31 cellular contexts compared by ENCODE assay signal in genomic region chr11:47055534-47055933, GRCh38.
"Had no signal": no experiment of that assay in that cellular context is flagged by ENCODE, and none has a peak within 500 bp of the region (broad histone marks: within the 10 kb centered on the region; RNA-seq: fewer than 3 reads in every experiment).

No MANE protein-coding gene starts in this region.

- DNase-seq: activated CD4-positive, alpha-beta memory T cell treated with anti-CD3 and anti-CD28 coated beads, Interleukin-2, amount 10 ng/mL, durations not matched to agents 7 days and 5 days; activated CD4-positive, alpha-beta T cell treated with anti-CD3 and anti-CD28 coated beads for 1 hour; activated CD4-positive, alpha-beta T cell treated with anti-CD3 and anti-CD28 coated beads for 48 hours; activated CD4-positive, CD25-positive, alpha-beta regulatory T cell; activated CD8-positive, alpha-beta memory T cell treated with anti-CD3 and anti-CD28 coated beads for 24 hours; activated CD8-positive, alpha-beta memory T cell treated with anti-CD3 and anti-CD28 coated beads, Interleukin-2, amount 10 ng/mL, durations not matched to agents 7 days and 5 days; activated CD8-positive, alpha-beta memory T cell treated with anti-CD3 and anti-CD28 coated beads, Interleukin-2, amount 50 U/mL, for 48 hours; activated effector memory CD4-positive, alpha-beta T cell treated with Interleukin-2 at 50 U/mL for 16 hours; activated naive CD4-positive, alpha-beta T cell treated with anti-CD3 and anti-CD28 coated beads, Interleukin-2, amount 10 ng/mL, durations not matched to agents 7 days and 5 days; activated naive CD8-positive, alpha-beta T cell treated with anti-CD3 and anti-CD28 coated beads, Interleukin-2, amount 50 U/mL, for 24 hours; activated T-cell treated with anti-CD3 and anti-CD28 coated beads, Interleukin-2, amount 50 U/mL, for 48 hours; anterior cingulate cortex; Kasumi-1; NCI-H1048; NCI-H1105 treated with DMSO at 0.1 percent for 48 hours; NCI-H1436; NCI-H1694; NCI-H1930; NCI-H2081 treated with DMSO at 0.1 percent for 48 hours; NCI-H446 treated with DMSO at 0.1 percent for 48 hours; NCI-H524; NCI-H69; NK-92 treated with Interleukin-12 subunit alpha and Interleukin-12 subunit beta, amount 100 ng/mL, for 24 hours; PC-3; Peyer's patch; RPMI8226; SHP77 treated with DMSO at 0.1 percent for 48 hours; T1000; WERI-Rb-1 had no signal

- H3K27me3 ChIP-seq: brain microvascular endothelial cell, MG63, Peyer's patch had no signal

- ATAC-seq: activated CD8-positive, alpha-beta memory T cell treated with anti-CD3 and anti-CD28 coated beads, Interleukin-2, amount 10 ng/mL, durations not matched to agents 7 days and 5 days; activated naive CD8-positive, alpha-beta T cell treated with anti-CD3 and anti-CD28 coated beads, Interleukin-2, amount 50 U/mL, for 24 hours; PC-3 had no signal

- H3K27ac ChIP-seq: brain microvascular endothelial cell, Peyer's patch, WERI-Rb-1 had no signal

- H3K4me1 ChIP-seq: Peyer's patch had no signal

- H3K36me3 ChIP-seq: brain microvascular endothelial cell had no signal

- H3K9me3 ChIP-seq: MG63, Peyer's patch had no signal

- H3K4me3 ChIP-seq: MG63, Peyer's patch had no signal
